ENCODE assay signal across 15 cellular contexts in genomic region chr13:92137519-92137918, GRCh38.
DNase-seq lines count a peak whose midpoint lies in the region; ATAC-seq and TF ChIP-seq lines count a peak whose summit lies in the region.
"Had no signal": no experiment of that assay in that cellular context is flagged by ENCODE, and none has a peak within 500 bp of the region (broad histone marks: within the 10 kb centered on the region; RNA-seq: fewer than 3 reads in every experiment).

No MANE protein-coding gene starts in this region.

- no peak for TF ChIP-seq CTCF in NB4 (IDR thresholded peaks at IDR 0.05; ENCODE audit: low read depth, low read length)
- TF ChIP-seq CTCF in cardiac fibroblast (IDR thresholded peaks at IDR 0.05; ENCODE audit: low read depth, low read length), result no peak
- no peak for TF ChIP-seq CTCF in kidney epithelial cell (IDR thresholded peaks at IDR 0.05; ENCODE audit: insufficient read depth, low read length, poor library complexity, severe bottlenecking)
- TF ChIP-seq CTCF in neural progenitor cell (IDR thresholded peaks at IDR 0.05), result no peak

- no peak overlapping the region for H3K27ac ChIP-seq in neural progenitor cell

- H4K20me1 ChIP-seq in neural progenitor cell (ENCODE audit: low read depth), result no peaks in the 10 kb centered on the region

- H3K4me3 Mint-ChIP-seq in neural progenitor cell, result no peak overlapping the region
- H3K4me3 Mint-ChIP-seq in naive thymus-derived CD8-positive, alpha-beta T cell, result no peak overlapping the region

- no peak for ATAC-seq in naive thymus-derived CD8-positive, alpha-beta T cell
- no peak for ATAC-seq in GM18519 (IDR thresholded peaks at IDR 0.05; ENCODE audit: low FRiP score, unreplicated experiment)

- no peak for TF ChIP-seq POLR2A in NB4 (IDR thresholded peaks at IDR 0.05; ENCODE audit: extremely low read depth, insufficient read length)

- no peaks in the 10 kb centered on the region for H3K9me3 Mint-ChIP-seq in neural progenitor cell
- H3K9me3 Mint-ChIP-seq in naive thymus-derived CD8-positive, alpha-beta T cell, result peaks cover 0 to 14% (median 0%) of the 10 kb centered on the region in 9 donors

- H3K4me1 Mint-ChIP-seq in neural progenitor cell, result no peaks in the 10 kb centered on the region
- H3K4me1 Mint-ChIP-seq in naive thymus-derived CD8-positive, alpha-beta T cell, result no peaks in the 10 kb centered on the region

- no peak overlapping the region for H3K4me3 ChIP-seq in NB4 (ENCODE audit: low read depth, low read length)
- no peak overlapping the region for H3K4me3 ChIP-seq in cardiac fibroblast (replicated peaks in 1 of 2; ENCODE audit: low read depth in 2 of 2, low read length in 2 of 2)
- H3K4me3 ChIP-seq in kidney epithelial cell (ENCODE audit: low read depth, low read length), result no peak overlapping the region
- no peak overlapping the region for H3K4me3 ChIP-seq in neural progenitor cell

- H3K27me3 ChIP-seq in kidney epithelial cell (ENCODE audit: control insufficient read depth, insufficient read depth, low read length) (no peaks in the 10 kb centered on the region), neural progenitor cell (no peaks in the 10 kb centered on the region)

- no peaks in the 10 kb centered on the region for H3K36me3 Mint-ChIP-seq in neural progenitor cell
- no peaks in the 10 kb centered on the region for H3K36me3 Mint-ChIP-seq in naive thymus-derived CD8-positive, alpha-beta T cell

- POLR2A ChIA-PET in naive thymus-derived CD8-positive, alpha-beta T cell (lab: Charles Lee), result no interaction called here

- H3F3A ChIP-seq in neural progenitor cell (ENCODE audit: low read depth), result no peaks in the 10 kb centered on the region

- DNase-seq in NB4 (ENCODE audit: low read depth) (peak; percentile 14), cardiac fibroblast (ENCODE audit: low read depth in 2 of 2) (peak; percentile 0 to 30), kidney epithelial cell (ENCODE audit: low read depth) (peak; percentile 38), neural progenitor cell (ENCODE audit: low spot score) (peak; percentile 3), EL (no peak), NCI-H1694 treated with DMSO at 0.1 percent for 48 hours (lab: John Stamatoyannopoulos, UW) (no peak)
- no peak for DNase-seq in naive thymus-derived CD8-positive, alpha-beta T cell
- DNase-seq: C1 segment of cervical spinal cord, DMS 273 treated with DMSO at 0.1 percent for 48 hours, MM.1S, NCI-H1436 treated with DMSO at 0.1 percent for 48 hours, NCI-H446 treated with DMSO at 0.1 percent for 48 hours, NCI-H774, SIG-M5 had no signal

- H2AFZ ChIP-seq in neural progenitor cell (replicated peaks), result no peak overlapping the region

- no peak overlapping the region for H3K4me2 ChIP-seq in neural progenitor cell

- no peaks in the 10 kb centered on the region for H3K4me1 ChIP-seq in neural progenitor cell

- H3K27ac Mint-ChIP-seq in neural progenitor cell, result no peak overlapping the region
- H3K27ac Mint-ChIP-seq in naive thymus-derived CD8-positive, alpha-beta T cell, result no peak overlapping the region

- H3K9me3 ChIP-seq in neural progenitor cell (ENCODE audit: low read depth), result no peaks in the 10 kb centered on the region

- no peak overlapping the region for H3K9ac ChIP-seq in neural progenitor cell

- no peaks in the 10 kb centered on the region for H3K27me3 Mint-ChIP-seq in neural progenitor cell (ENCODE audit: insufficient read depth, low read depth)
- H3K27me3 Mint-ChIP-seq in naive thymus-derived CD8-positive, alpha-beta T cell, result peaks cover 0 to 3% (median 0%) of the 10 kb centered on the region in 5 donors

- H3K36me3 ChIP-seq in kidney epithelial cell (ENCODE audit: control insufficient read depth, insufficient read depth, low read length) (no peaks in the 10 kb centered on the region), neural progenitor cell (no peaks in the 10 kb centered on the region)

- H3K79me2 ChIP-seq in neural progenitor cell (ENCODE audit: low read depth), result no peaks in the 10 kb centered on the region

Comparison
In these comparisons a context has a peak if more than half of its experiments do, and no peak if none do; other contexts are left out.
1. DNase-seq: peak in NB4 (single experiment), cardiac fibroblast (2 of 2), kidney epithelial cell (single experiment) and neural progenitor cell (single experiment); none in EL (single experiment), naive thymus-derived CD8-positive, alpha-beta T cell (0 of 10) and NCI-H1694 treated with DMSO at 0.1 percent for 48 hours (single experiment).